Comparison of ENCODE assay signal across 1 cellular context in genomic region chr14:74771409-74771808, GRCh38.
TF ChIP-seq lines count a peak whose summit lies in the region.

No MANE protein-coding gene starts in this region.

TF ChIP-seq in WTC11, 78 proteins besides CTCF, POLR2A, EP300 and RAD21 (continued from another document):
- TF ChIP-seq E2F5 (CRISPR knock-in tag; IDR thresholded peaks at IDR 0.05), result no peak
- no peak for TF ChIP-seq RELA (CRISPR knock-in tag; IDR thresholded peaks at IDR 0.05; ENCODE audit: borderline replicate concordance)
- no peak for TF ChIP-seq ESRRA (CRISPR knock-in tag; IDR thresholded peaks at IDR 0.05; ENCODE audit: borderline replicate concordance)
- no peak for TF ChIP-seq IRF1 (CRISPR knock-in tag; IDR thresholded peaks at IDR 0.05)
- TF ChIP-seq EMX1 (CRISPR knock-in tag; IDR thresholded peaks at IDR 0.05), result no peak
- TF ChIP-seq ETV6 (CRISPR knock-in tag; IDR thresholded peaks at IDR 0.05), result no peak
- TF ChIP-seq ZNF423 (CRISPR knock-in tag; IDR thresholded peaks at IDR 0.05), result no peak
- TF ChIP-seq SMAD4 (CRISPR knock-in tag; IDR thresholded peaks at IDR 0.05), result no peak
- no peak for TF ChIP-seq ZBTB43 (CRISPR knock-in tag; IDR thresholded peaks at IDR 0.05)
- TF ChIP-seq FOXP1 (CRISPR knock-in tag; IDR thresholded peaks at IDR 0.05; ENCODE audit: borderline replicate concordance), result no peak
- TF ChIP-seq E2F4 (CRISPR knock-in tag; IDR thresholded peaks at IDR 0.05; ENCODE audit: borderline replicate concordance, low read depth), result no peak
- no peak for TF ChIP-seq TP53 (CRISPR knock-in tag; IDR thresholded peaks at IDR 0.05)
- no peak for TF ChIP-seq ZNF512 (CRISPR knock-in tag; IDR thresholded peaks at IDR 0.05; ENCODE audit: borderline replicate concordance)
- TF ChIP-seq ZNF532 (CRISPR knock-in tag; IDR thresholded peaks at IDR 0.05; ENCODE audit: borderline replicate concordance), result no peak
- TF ChIP-seq ZNF317 (CRISPR knock-in tag; IDR thresholded peaks at IDR 0.05; ENCODE audit: borderline replicate concordance, low read depth), result no peak
